24 cellular contexts compared by ENCODE assay signal in the genomic region with DNA sequence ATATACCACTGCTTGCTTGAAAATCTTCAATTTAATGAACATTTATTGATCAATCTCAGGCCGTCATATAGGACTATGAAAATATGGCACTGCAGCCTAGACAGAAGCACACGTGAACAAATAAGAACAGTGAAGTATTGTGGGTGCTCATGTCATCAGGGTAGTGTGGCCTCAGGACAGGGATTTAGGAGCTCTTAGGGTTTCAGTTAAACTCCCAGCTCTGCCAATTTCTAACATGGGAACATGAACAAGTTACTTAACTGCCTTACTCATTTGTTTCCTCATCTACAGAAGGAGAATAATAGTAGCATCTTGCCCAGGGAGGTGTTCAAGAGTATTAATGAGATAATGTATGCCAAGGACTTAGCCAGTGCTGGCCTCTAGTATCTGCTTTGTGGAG.
A peak's percentile ranks its signal among the peaks of the same experiment; 100 is the strongest.
DNase-seq lines count a peak whose midpoint lies in the region; ATAC-seq and TF ChIP-seq lines count a peak whose summit lies in the region.
"Had no signal": no experiment of that assay in that cellular context is flagged by ENCODE, and none has a peak within 500 bp of the region (broad histone marks: within the 10 kb centered on the region; RNA-seq: fewer than 3 reads in every experiment).

No MANE protein-coding gene starts in this region.

- TF ChIP-seq EP300 in suprapubic skin (IDR thresholded peaks at IDR 0.05): no peak

- H3K4me3 ChIP-seq in suprapubic skin: no peak overlapping the region

- no peak for TF ChIP-seq POLR2A in suprapubic skin (IDR thresholded peaks at IDR 0.05)

- no peaks in the 10 kb centered on the region for H3K9me3 ChIP-seq in suprapubic skin
- H3K9me3 ChIP-seq: SK-N-SH had no signal

- no peaks in the 10 kb centered on the region for H3K36me3 Mint-ChIP-seq in brain
- H3K36me3 Mint-ChIP-seq: activated naive CD8-positive, alpha-beta T cell; CD4-positive, CD25-positive, alpha-beta regulatory T cell; natural killer cell treated with Interleukin-12 subunit alpha and Interleukin-12 subunit beta and Interleukin-15 and Interleukin-18, amount 100 ng/mL, for 72 hours; stimulated activated naive B cell treated with anti-CD40 and anti-IgM and Interleukin-4, amounts not matched to agents 10 μg/mL and 1 μg/mL and 100 μg/mL, for 72 hours; WTC11 had no signal

- DNase-seq in left ventricle myocardium superior: no peak
- no peak for DNase-seq in suprapubic skin (ENCODE audit: low spot score in 2 of 2)
- no peak for DNase-seq in nucleus accumbens (lab: John Stamatoyannopoulos, UW)
- DNase-seq: activated CD8-positive, alpha-beta memory T cell treated with anti-CD3 and anti-CD28 coated beads, Interleukin-2, amount 50 U/mL, for 4 hours; CD4-positive, CD25-positive, alpha-beta regulatory T cell; dermis blood vessel endothelial cell; H9; left cardiac atrium; NCI-H1417; NCI-H2107; SK-N-SH; small intestine; stimulated activated CD4-positive, alpha-beta T cell treated with anti-CD3 and anti-CD28 coated beads, Interleukin-2, amount 100 ng/mL, for 48 hours; stimulated activated naive B cell treated with anti-CD40 and anti-IgM and Interleukin-4, amounts not matched to agents 10 μg/mL and 1 μg/mL and 100 μg/mL, for 72 hours had no signal

- peaks cover 57% of the 10 kb centered on the region for H3K4me1 Mint-ChIP-seq in brain

- H3K27me3 ChIP-seq in suprapubic skin: no peaks in the 10 kb centered on the region

- peak overlapping the region in 4 of 5 experiments; percentile 42 to 78 (median 59) for H3K27ac Mint-ChIP-seq in brain
- H3K27ac Mint-ChIP-seq: activated naive CD8-positive, alpha-beta T cell; activated T-helper 17 cell treated with anti-CD3 and anti-CD28 coated beads, Interleukin-2, amount 50 U/mL, for 72 hours; natural killer cell treated with Interleukin-12 subunit alpha and Interleukin-12 subunit beta and Interleukin-15 and Interleukin-18, amount 100 ng/mL, for 72 hours; stimulated activated naive B cell treated with anti-CD40 and anti-IgM and Interleukin-4, amounts not matched to agents 10 μg/mL and 1 μg/mL and 100 μg/mL, for 72 hours; T-helper 2 cell treated with Interferon-gamma antibody and Interleukin-4, amounts not matched to agents 5 μg/mL and 100 μg/mL, for 36 hours; WTC11 had no signal

- peaks cover 37% of the 10 kb centered on the region for H3K4me1 ChIP-seq in suprapubic skin

- peak; percentile 88 for ATAC-seq in esophagus mucosa
- peak; percentile 8 for ATAC-seq in left ventricle myocardium superior
- no peak for ATAC-seq in GM21825 (IDR thresholded peaks at IDR 0.05; ENCODE audit: unreplicated experiment)
- no peak for ATAC-seq in GM21786 (IDR thresholded peaks at IDR 0.05; ENCODE audit: unreplicated experiment)
- ATAC-seq: activated T-helper 17 cell treated with anti-CD3 and anti-CD28 coated beads, Interleukin-2, amount 50 U/mL, for 72 hours; natural killer cell treated with Interleukin-12 subunit alpha and Interleukin-12 subunit beta and Interleukin-15 and Interleukin-18, amount 100 ng/mL, for 72 hours; stimulated activated naive B cell treated with anti-CD40 and anti-IgM and Interleukin-4, amounts not matched to agents 10 μg/mL and 1 μg/mL and 100 μg/mL, for 72 hours; WTC11 had no signal

- 80% methylated on average over 2 of the region's 2 CpGs for WGBS in suprapubic skin

- H3K4me3 Mint-ChIP-seq in brain: no peak overlapping the region
- H3K4me3 Mint-ChIP-seq: activated naive CD8-positive, alpha-beta T cell; activated T-helper 17 cell treated with anti-CD3 and anti-CD28 coated beads, Interleukin-2, amount 50 U/mL, for 72 hours; CD4-positive, CD25-positive, alpha-beta regulatory T cell; H9; natural killer cell treated with Interleukin-12 subunit alpha and Interleukin-12 subunit beta and Interleukin-15 and Interleukin-18, amount 100 ng/mL, for 72 hours; stimulated activated naive B cell treated with anti-CD40 and anti-IgM and Interleukin-4, amounts not matched to agents 10 μg/mL and 1 μg/mL and 100 μg/mL, for 72 hours; T-helper 2 cell treated with Interferon-gamma antibody and Interleukin-4, amounts not matched to agents 5 μg/mL and 100 μg/mL, for 36 hours; WTC11 had no signal

- peak overlapping the region; percentile 24 for H3K27ac ChIP-seq in suprapubic skin
- H3K27ac ChIP-seq: HL-60 had no signal

- H3K9me3 Mint-ChIP-seq in brain: no peaks in the 10 kb centered on the region
- H3K9me3 Mint-ChIP-seq: activated T-helper 17 cell treated with anti-CD3 and anti-CD28 coated beads, Interleukin-2, amount 50 U/mL, for 72 hours; H9; natural killer cell treated with Interleukin-12 subunit alpha and Interleukin-12 subunit beta and Interleukin-15 and Interleukin-18, amount 100 ng/mL, for 72 hours; stimulated activated naive B cell treated with anti-CD40 and anti-IgM and Interleukin-4, amounts not matched to agents 10 μg/mL and 1 μg/mL and 100 μg/mL, for 72 hours; T-helper 2 cell treated with Interferon-gamma antibody and Interleukin-4, amounts not matched to agents 5 μg/mL and 100 μg/mL, for 36 hours; WTC11 had no signal

- intact Hi-C loops in left ventricle myocardium superior (cut with micrococcal nuclease): loop anchor here (5.0 kb wide), 1 partner anchor 122 kb away; no protein-coding TSS in a partner anchor

- TF ChIP-seq CTCF in brain (conservative IDR thresholded peaks at IDR 0.05) (no peak), suprapubic skin (IDR thresholded peaks at IDR 0.05) (no peak)

- H3K36me3 ChIP-seq in suprapubic skin: no peaks in the 10 kb centered on the region

- H3K27me3 Mint-ChIP-seq in brain: peaks cover 5% of the 10 kb centered on the region

Comparison
In these comparisons a context has a peak if more than half of its experiments do, and no peak if none do; other contexts are left out.
1. ATAC-seq: peak in esophagus mucosa (single experiment) and left ventricle myocardium superior (single experiment); none in GM21825 (single experiment) and GM21786 (single experiment).